ENCODE assay signal across 7 cellular contexts in the genomic region with DNA sequence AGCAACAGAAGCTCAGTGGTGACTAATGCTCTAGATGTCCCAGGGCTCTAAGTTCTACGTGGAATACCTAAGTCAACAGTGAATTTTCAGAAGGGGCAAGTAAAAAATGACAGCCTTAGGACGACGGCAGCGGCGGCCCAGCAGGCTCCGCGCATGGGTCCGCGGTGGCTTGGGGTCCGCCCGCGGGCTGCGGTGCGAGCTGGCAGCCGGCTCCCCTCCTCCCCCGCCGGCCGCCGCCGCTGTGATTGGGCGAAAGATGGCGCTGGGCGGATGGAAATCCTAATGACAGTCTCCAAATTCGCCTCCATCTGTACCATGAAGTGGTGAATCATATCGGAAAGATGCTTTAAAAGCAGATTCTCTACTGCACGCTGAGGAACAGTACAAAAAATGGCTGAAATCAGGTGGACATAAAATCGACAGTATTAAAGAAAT.
DNase-seq lines count a peak whose midpoint lies in the region; ATAC-seq and TF ChIP-seq lines count a peak whose summit lies in the region.

No MANE protein-coding gene starts in this region.

- no peaks in the 10 kb centered on the region for H3K36me3 ChIP-seq in upper lobe of right lung

- intact Hi-C loops in upper lobe of right lung (cut with DNase I) = no loop called here

- no peaks in the 10 kb centered on the region for H3K4me1 ChIP-seq in upper lobe of right lung

- ATAC-seq in GM18868 (IDR thresholded peaks at IDR 0.05; ENCODE audit: unreplicated experiment) (peak; percentile 47), upper lobe of right lung (peak; percentile 66), GM21390 (IDR thresholded peaks at IDR 0.05; ENCODE audit: unreplicated experiment) (no peak)

- H3K27ac ChIP-seq in upper lobe of right lung = no peak overlapping the region

- DNase-seq in NCI-H446 treated with DMSO at 0.1 percent for 48 hours (lab: John Stamatoyannopoulos, UW) (peak; percentile 68), foreskin fibroblast (peak; percentile 49 to 85), occipital lobe (lab: John Stamatoyannopoulos, UW) (peak; percentile 50), upper lobe of right lung (peak; percentile 66)
- peak; percentile 74 to 80 for DNase-seq in activated T-cell treated with anti-CD3 and anti-CD28 coated beads, Interleukin-2, amount 50 U/mL, for 48 hours

- no peaks in the 10 kb centered on the region for H3K27me3 ChIP-seq in upper lobe of right lung

- peak overlapping the region; percentile 36 to 56 for H3K4me3 ChIP-seq in foreskin fibroblast (ENCODE audit: low read depth in 1 of 2, low read length in 2 of 2)
- peak overlapping the region; percentile 42 for H3K4me3 ChIP-seq in upper lobe of right lung

- no peak for TF ChIP-seq CTCF in foreskin fibroblast (IDR thresholded peaks at IDR 0.05; ENCODE audit: low read depth, low read length)
- no peak for TF ChIP-seq CTCF in upper lobe of right lung (IDR thresholded peaks at IDR 0.05)

- no peaks in the 10 kb centered on the region for H3K9me3 ChIP-seq in upper lobe of right lung
